In genomic region chr21:19286901-19287300, GRCh38 we compare ENCODE assay signal across 29 cellular contexts.
DNase-seq lines count a peak whose midpoint lies in the region; ATAC-seq and TF ChIP-seq lines count a peak whose summit lies in the region.
"Had no signal": no experiment of that assay in that cellular context is flagged by ENCODE, and none has a peak within 500 bp of the region (broad histone marks: within the 10 kb centered on the region; RNA-seq: fewer than 3 reads in every experiment).

No MANE protein-coding gene starts in this region.

- H3K4me1 ChIP-seq in osteoblast (ENCODE audit: insufficient read depth, low read length), result no peaks in the 10 kb centered on the region
- H3K4me1 ChIP-seq: A549; BE2C; BLaER1; BLaER1 treated with 17β-estradiol and CSF1 and Interleukin-3, amounts not matched to agents 10 nM and 100 nM; Caco-2 had no signal

- no peak overlapping the region for H3K4me3 ChIP-seq in osteoblast (ENCODE audit: insufficient read depth, low read length)
- H3K4me3 ChIP-seq: A549; BLaER1; BLaER1 treated with 17β-estradiol and CSF1 and Interleukin-3, amounts not matched to agents 10 nM and 100 nM had no signal

- H3K9me3 ChIP-seq in osteoblast (ENCODE audit: low read depth, low read length), result peaks cover 4% of the 10 kb centered on the region
- H3K9me3 ChIP-seq: A549; BE2C; BLaER1; BLaER1 treated with 17β-estradiol and CSF1 and Interleukin-3, amounts not matched to agents 10 nM and 100 nM; Caco-2 had no signal

- DNase-seq in COLO829 (ENCODE audit: low spot score), result peak; percentile 0
- DNase-seq in HT1080 (ENCODE audit: low read depth), result peak; percentile 2
- no peak for DNase-seq in osteoblast (ENCODE audit: insufficient read length, low spot score, missing footprints)
- DNase-seq: 8988T; ACHN; AML-193; BE2C; C1 segment of cervical spinal cord; Caco-2; Calu3; CD4-positive, alpha-beta memory T cell; CD4-positive, alpha-beta T cell; CD4-positive, CD25-positive, alpha-beta regulatory T cell; CD8-positive, alpha-beta memory T cell; CD8-positive, alpha-beta T cell; COR-L47; DMS 273 treated with DMSO at 0.1 percent for 48 hours; DMS153; DMS53; DMS79; DMS79 treated with DMSO at 0.1 percent for 48 hours; DND-41; EL had no signal

- no peak overlapping the region for H3K27ac ChIP-seq in osteoblast (ENCODE audit: low read depth, low read length)
- H3K27ac ChIP-seq: 22Rv1; A549; BLaER1; BLaER1 treated with 17β-estradiol and CSF1 and Interleukin-3, amounts not matched to agents 10 nM and 100 nM; C4-2B had no signal

- no peak overlapping the region for H2AFZ ChIP-seq in osteoblast (ENCODE audit: low read length)

- no peak for ATAC-seq in GM18520 (IDR thresholded peaks at IDR 0.05; ENCODE audit: unreplicated experiment)
- ATAC-seq: A549; CD8-positive, alpha-beta T cell had no signal

- no peaks in the 10 kb centered on the region for H3K27me3 ChIP-seq in osteoblast (ENCODE audit: insufficient read depth, low read length)
- H3K27me3 ChIP-seq: BE2C; BLaER1; BLaER1 treated with 17β-estradiol and CSF1 and Interleukin-3, amounts not matched to agents 10 nM and 100 nM had no signal

- no peaks in the 10 kb centered on the region for H3K79me2 ChIP-seq in osteoblast (ENCODE audit: insufficient read depth, low read length)

- TF ChIP-seq CTCF in osteoblast (IDR thresholded peaks at IDR 0.05; ENCODE audit: extremely low read depth, low read depth, low read length), result no peak

- no peak overlapping the region for H3K4me2 ChIP-seq in osteoblast (ENCODE audit: insufficient read depth, low read length)
- H3K4me2 ChIP-seq: A549; BLaER1; BLaER1 treated with 17β-estradiol and CSF1 and Interleukin-3, amounts not matched to agents 10 nM and 100 nM had no signal

- no peaks in the 10 kb centered on the region for H3K36me3 ChIP-seq in osteoblast (ENCODE audit: insufficient read depth, low read length)
- H3K36me3 ChIP-seq: BE2C; BLaER1; BLaER1 treated with 17β-estradiol and CSF1 and Interleukin-3, amounts not matched to agents 10 nM and 100 nM had no signal

- H4K20me1 ChIP-seq in osteoblast (ENCODE audit: insufficient read depth, low read length), result no peaks in the 10 kb centered on the region
- H4K20me1 ChIP-seq: BLaER1; BLaER1 treated with 17β-estradiol and CSF1 and Interleukin-3, amounts not matched to agents 10 nM and 100 nM had no signal
